In genomic region chr6:52400316-52401041, GRCh38 we compare ENCODE assay signal across 18 cellular contexts. TPM values are rescaled to one million over a fixed set of nuclear protein-coding genes. Genes with fewer than 3 reads are reported as not detected.
DNase-seq lines count a peak whose midpoint lies in the region; ATAC-seq lines count a peak whose summit lies in the region.
"Had no signal": no experiment of that assay in that cellular context is flagged by ENCODE, and none has a peak within 500 bp of the region (broad histone marks: within the 10 kb centered on the region; RNA-seq: fewer than 3 reads in every experiment).

No MANE protein-coding gene starts in this region.

- H3K36me3 ChIP-seq in SK-N-MC (ENCODE audit: insufficient read depth, low read length), result no peaks in the 10 kb centered on the region
- peaks cover 21% of the 10 kb centered on the region for H3K36me3 ChIP-seq in effector memory CD4-positive, alpha-beta T cell (ENCODE audit: control insufficient read depth, insufficient read depth, low read length)
- H3K36me3 ChIP-seq: adrenal gland, gastrocnemius medialis, prostate gland had no signal

- peak overlapping the region; percentile 34 for H3K9ac ChIP-seq in SK-N-MC (ENCODE audit: insufficient read length)

- H3K9me3 Mint-ChIP-seq in activated naive CD4-positive, alpha-beta T cell treated with anti-CD3 and anti-CD28 coated beads, Interleukin-2, amount 50 U/mL, for 24 hours, result peaks cover 10% of the 10 kb centered on the region
- H3K9me3 Mint-ChIP-seq: memory B cell, neural crest cell had no signal

- no peaks in the 10 kb centered on the region for H3K27me3 ChIP-seq in effector memory CD4-positive, alpha-beta T cell (replicated peaks; ENCODE audit: control insufficient read depth, insufficient read depth, low read length, poor library complexity, severe bottlenecking)
- H3K27me3 ChIP-seq: adrenal gland, gastrocnemius medialis had no signal

- no peak overlapping the region for H3K4me3 ChIP-seq in SK-N-MC
- H3K4me3 ChIP-seq in effector memory CD4-positive, alpha-beta T cell (ENCODE audit: insufficient read depth, low read depth, low read length, poor library complexity, severe bottlenecking), result no peak overlapping the region
- H3K4me3 ChIP-seq: adrenal gland, gastrocnemius medialis, prostate gland, skin epidermis had no signal

- H3K36me3 Mint-ChIP-seq in activated naive CD4-positive, alpha-beta T cell treated with anti-CD3 and anti-CD28 coated beads, Interleukin-2, amount 50 U/mL, for 24 hours, result peaks cover 19% of the 10 kb centered on the region

- H3K27ac Mint-ChIP-seq in activated naive CD4-positive, alpha-beta T cell treated with anti-CD3 and anti-CD28 coated beads, Interleukin-2, amount 50 U/mL, for 24 hours, result peak overlapping the region; percentile 96
- H3K27ac Mint-ChIP-seq: memory B cell had no signal

- ATAC-seq in HG03175 (IDR thresholded peaks at IDR 0.05; ENCODE audit: unreplicated experiment), result no peak
- ATAC-seq: gastrocnemius medialis had no signal

- DNase-seq in activated naive CD4-positive, alpha-beta T cell treated with anti-CD3 and anti-CD28 coated beads, Interleukin-2, amount 50 U/mL, for 16 hours, result no peak
- no peak for DNase-seq in SK-N-MC (ENCODE audit: low read depth, low spot score)
- no peak for DNase-seq in effector memory CD4-positive, alpha-beta T cell
- DNase-seq in COLO829 (ENCODE audit: low spot score), result no peak
- no peak for DNase-seq in DMS53 (lab: John Stamatoyannopoulos, UW)
- DNase-seq: gastrocnemius medialis, GOT3, kidney, NCI-H2107 had no signal

- H3K27ac ChIP-seq in SK-N-MC, result no peak overlapping the region
- H3K27ac ChIP-seq in effector memory CD4-positive, alpha-beta T cell (ENCODE audit: insufficient read depth, low read length, poor library complexity, severe bottlenecking), result peak overlapping the region; percentile 85
- H3K27ac ChIP-seq in temporal lobe (ENCODE audit: low read depth, low read length), result peak overlapping the region; percentile 42
- H3K27ac ChIP-seq: adrenal gland, gastrocnemius medialis, prostate gland had no signal

- H3K4me1 Mint-ChIP-seq in activated naive CD4-positive, alpha-beta T cell treated with anti-CD3 and anti-CD28 coated beads, Interleukin-2, amount 50 U/mL, for 24 hours, result peaks cover 82% of the 10 kb centered on the region
- H3K4me1 Mint-ChIP-seq: neural crest cell had no signal

- H3K9me3 ChIP-seq in SK-N-MC (ENCODE audit: low read depth, low read length), result no peaks in the 10 kb centered on the region
- H3K9me3 ChIP-seq in effector memory CD4-positive, alpha-beta T cell (ENCODE audit: control insufficient read depth, low read length), result no peaks in the 10 kb centered on the region
- H3K9me3 ChIP-seq: adrenal gland, gastrocnemius medialis, prostate gland had no signal

- peaks cover 42% of the 10 kb centered on the region for H3K4me1 ChIP-seq in effector memory CD4-positive, alpha-beta T cell (ENCODE audit: control insufficient read depth, insufficient read depth, low read length, poor library complexity, severe bottlenecking)
- H3K4me1 ChIP-seq: adrenal gland, gastrocnemius medialis, prostate gland had no signal

- peak overlapping the region; percentile 77 for H3K4me3 Mint-ChIP-seq in activated naive CD4-positive, alpha-beta T cell treated with anti-CD3 and anti-CD28 coated beads, Interleukin-2, amount 50 U/mL, for 24 hours
- H3K4me3 Mint-ChIP-seq: activated T-cell treated with anti-CD3 and anti-CD28 coated beads, Interleukin-2, amount 50 U/mL, for 4 hours; memory B cell; neural crest cell had no signal

- H3K27me3 Mint-ChIP-seq in activated naive CD4-positive, alpha-beta T cell treated with anti-CD3 and anti-CD28 coated beads, Interleukin-2, amount 50 U/mL, for 24 hours, result no peaks in the 10 kb centered on the region
- H3K27me3 Mint-ChIP-seq: memory B cell had no signal

RNA-seq across cellular contexts. Expression of gene EFHC1, which starts 19.7 kb away (rescaled TPM):
- 25.6 TPM for total RNA-seq in temporal lobe

RNA-seq across cellular contexts. Expression of gene PAQR8, which starts 38.5 kb away (rescaled TPM):
- 13.8 TPM for total RNA-seq in temporal lobe
